ENCODE assay signal across 23 cellular contexts in genomic region chr13:94153586-94153985, GRCh38.
DNase-seq lines count a peak whose midpoint lies in the region; FAIRE-seq and TF ChIP-seq lines count a peak whose summit lies in the region.
"Had no signal": no experiment of that assay in that cellular context is flagged by ENCODE, and none has a peak within 500 bp of the region (broad histone marks: within the 10 kb centered on the region; RNA-seq: fewer than 3 reads in every experiment).

No MANE protein-coding gene starts in this region.

- TF ChIP-seq CTCF in 22Rv1 (IDR thresholded peaks at IDR 0.05) = no peak
- TF ChIP-seq CTCF in VCaP (conservative IDR thresholded peaks at IDR 0.05) = no peak
- TF ChIP-seq CTCF in prostate gland (IDR thresholded peaks at IDR 0.05) = no peak

- no peaks in the 10 kb centered on the region for H3K27me3 ChIP-seq in prostate gland (replicated peaks; ENCODE audit: insufficient read depth)
- H3K27me3 ChIP-seq: BLaER1 treated with 17β-estradiol and CSF1 and Interleukin-3, amounts not matched to agents 10 nM and 100 nM had no signal

- FAIRE-seq in H54 (lab: Jason Lieb, UNC) = peak; percentile 15
- FAIRE-seq: A549, GM12878, GM12892, GM18507 had no signal

- no peak for DNase-seq in H54 (ENCODE audit: insufficient read length, low spot score)
- peak; percentile 16 for DNase-seq in prostate gland (ENCODE audit: low spot score)
- no peak for DNase-seq in T-helper 9 cell
- DNase-seq in NCI-H2196 treated with DMSO at 0.1 percent for 48 hours (lab: John Stamatoyannopoulos, UW; ENCODE audit: unreplicated experiment) = no peak
- DNase-seq in COLO829 (ENCODE audit: low spot score) = no peak
- DNase-seq: AML-193; CD4-positive, alpha-beta T cell; CD8-positive, alpha-beta T cell; COR-L47; DMS 273 treated with DMSO at 0.1 percent for 48 hours; DMS153; DMS53; DMS79; DND-41; GDM1 had no signal

- H3K9me3 ChIP-seq in prostate gland = no peaks in the 10 kb centered on the region
- H3K9me3 ChIP-seq: A549; BLaER1 treated with 17β-estradiol and CSF1 and Interleukin-3, amounts not matched to agents 10 nM and 100 nM had no signal

- peak overlapping the region; percentile 13; the same call in 1 of the 2 replicates for H3K27ac ChIP-seq in 22Rv1
- H3K27ac ChIP-seq in VCaP = peak overlapping the region; percentile 17; the same call in 1 of the 2 replicates
- no peak overlapping the region for H3K27ac ChIP-seq in prostate gland
- H3K27ac ChIP-seq: A549; BLaER1 treated with 17β-estradiol and CSF1 and Interleukin-3, amounts not matched to agents 10 nM and 100 nM; C4-2B had no signal

- no peaks in the 10 kb centered on the region for H3K36me3 ChIP-seq in prostate gland
- H3K36me3 ChIP-seq: BLaER1 treated with 17β-estradiol and CSF1 and Interleukin-3, amounts not matched to agents 10 nM and 100 nM had no signal

- intact Hi-C loops in prostate gland (cut with DNase I) = no loop called here

- WGBS in prostate gland = 38% methylated on average over 2 of the region's 2 CpGs

- no peak overlapping the region for H3K4me3 ChIP-seq in prostate gland
- H3K4me3 ChIP-seq: A549; BLaER1 treated with 17β-estradiol and CSF1 and Interleukin-3, amounts not matched to agents 10 nM and 100 nM; GM12878 had no signal

- no peaks in the 10 kb centered on the region for H3K4me1 ChIP-seq in prostate gland (replicated peaks)
- H3K4me1 ChIP-seq: A549; BLaER1 treated with 17β-estradiol and CSF1 and Interleukin-3, amounts not matched to agents 10 nM and 100 nM had no signal

- TF ChIP-seq POLR2A in H54 (IDR thresholded peaks at IDR 0.05; ENCODE audit: low read depth, low read length) (no peak), prostate gland (IDR thresholded peaks at IDR 0.05) (no peak)

Comparison
In these comparisons a context has a peak if more than half of its experiments do, and no peak if none do; other contexts are left out.
1. H3K27ac ChIP-seq: peak in 22Rv1 (single experiment) and VCaP (single experiment); none in prostate gland (0 of 2).